ENCODE assay signal across 7 cellular contexts in genomic region chr3:43451670-43452254, GRCh38.
"Had no signal": no experiment of that assay in that cellular context is flagged by ENCODE, and none has a peak within 500 bp of the region (broad histone marks: within the 10 kb centered on the region; RNA-seq: fewer than 3 reads in every experiment).

No MANE protein-coding gene starts in this region.

- H3K27ac Mint-ChIP-seq: IgD-negative memory B cell had no signal

- H3K4me1 Mint-ChIP-seq: IgD-negative memory B cell had no signal

- DNase-seq: IMR-90, KBM-7, KG1 had no signal

- ATAC-seq: HepG2 had no signal

- H3K4me3 Mint-ChIP-seq: IgD-negative memory B cell had no signal

- FAIRE-seq: HepG2, HTR-8/SVneo had no signal

- H3K36me3 Mint-ChIP-seq: IgD-negative memory B cell had no signal

- H3K27ac ChIP-seq: HL-60 had no signal
